8 cellular contexts compared by ENCODE assay signal in the genomic region with DNA sequence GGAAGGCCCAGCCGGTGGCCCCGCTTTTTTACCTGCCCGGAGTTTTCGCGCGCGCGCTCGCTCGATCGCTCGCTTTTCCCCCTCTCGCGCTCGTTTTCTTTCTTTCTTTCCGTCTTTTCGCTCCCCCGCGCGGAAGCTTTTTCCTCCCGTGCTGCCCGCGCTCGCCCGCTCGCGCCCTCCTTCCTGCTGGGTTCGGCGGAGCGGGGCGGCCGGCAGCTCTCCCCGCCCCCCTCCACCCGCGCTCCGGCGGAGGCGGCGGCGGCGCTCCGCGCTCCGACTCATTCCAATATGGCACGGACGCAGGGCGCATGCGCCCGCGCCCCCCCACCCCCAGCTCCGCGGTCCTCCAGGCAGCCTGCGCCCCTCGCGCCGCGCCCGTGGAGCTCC. TPM values are rescaled to one million over a fixed set of nuclear protein-coding genes. Genes with fewer than 3 reads are reported as not detected.
DNase-seq lines count a peak whose midpoint lies in the region; ATAC-seq, FAIRE-seq and TF ChIP-seq lines count a peak whose summit lies in the region.

A gene with protein sequence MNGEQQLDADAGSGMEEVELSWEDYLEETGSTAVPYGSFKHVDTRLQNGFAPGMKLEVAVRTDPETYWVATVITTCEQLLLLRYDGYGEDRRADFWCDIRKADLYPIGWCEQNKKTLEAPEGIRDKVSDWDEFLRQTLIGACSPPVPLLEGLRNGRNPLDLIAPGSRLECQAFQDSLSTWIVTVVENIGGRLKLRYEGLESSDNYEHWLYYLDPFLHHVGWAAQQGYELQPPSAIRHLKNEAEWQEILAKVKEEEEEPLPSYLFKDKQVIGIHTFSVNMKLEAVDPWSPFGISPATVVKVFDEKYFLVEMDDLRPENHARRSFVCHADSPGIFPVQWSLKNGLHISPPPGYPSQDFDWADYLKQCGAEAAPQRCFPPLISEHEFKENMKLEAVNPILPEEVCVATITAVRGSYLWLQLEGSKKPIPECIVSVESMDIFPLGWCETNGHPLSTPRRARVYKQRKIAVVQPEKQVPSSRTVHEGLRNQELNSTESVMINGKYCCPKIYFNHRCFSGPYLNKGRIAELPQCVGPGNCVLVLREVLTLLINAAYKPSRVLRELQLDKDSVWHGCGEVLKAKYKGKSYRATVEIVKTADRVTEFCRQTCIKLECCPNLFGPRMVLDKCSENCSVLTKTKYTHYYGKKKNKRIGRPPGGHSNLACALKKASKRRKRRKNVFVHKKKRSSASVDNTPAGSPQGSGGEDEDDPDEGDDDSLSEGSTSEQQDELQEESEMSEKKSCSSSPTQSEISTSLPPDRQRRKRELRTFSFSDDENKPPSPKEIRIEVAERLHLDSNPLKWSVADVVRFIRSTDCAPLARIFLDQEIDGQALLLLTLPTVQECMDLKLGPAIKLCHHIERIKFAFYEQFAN (minus strand): TSS at position 290 of the 387 bp plus-strand sequence. CDS start 76,945 bp downstream, outside the sequence.

- H3K4me2 ChIP-seq in neuronal stem cell (ENCODE audit: insufficient read depth, low read length, poor library complexity, severe bottlenecking) = peak within 1 kb of the TSS; percentile 86

- H3K9ac ChIP-seq in neuronal stem cell (ENCODE audit: low read depth, low read length, poor library complexity) = peak within 1 kb of the TSS; percentile 82

- H3K9me3 ChIP-seq in Peyer's patch = no peaks in the 10 kb centered on the region
- H3K9me3 ChIP-seq in neuronal stem cell (replicated peaks in 1 of 2; ENCODE audit: control insufficient read depth in 2 of 2, insufficient read depth in 1 of 2, low read depth in 1 of 2, low read length in 2 of 2) = peaks cover 0 to 1% of the 10 kb centered on the region in 2 donors

- H2BK5ac ChIP-seq in neuronal stem cell (ENCODE audit: low read length) = no peak within 1 kb of the TSS

- H3K4ac ChIP-seq in neuronal stem cell (ENCODE audit: low read length) = no peak within 1 kb of the TSS

- H2AK5ac ChIP-seq in neuronal stem cell (ENCODE audit: low read depth, low read length) = peak within 1 kb of the TSS; percentile 3

- peak within 1 kb of the TSS; percentile 99 for H3K18ac ChIP-seq in neuronal stem cell (ENCODE audit: low read length)

- no peak within 1 kb of the TSS for H2BK15ac ChIP-seq in neuronal stem cell (ENCODE audit: low read length)

- TF ChIP-seq CTCF in AG10803 (conservative IDR thresholded peaks at IDR 0.05; ENCODE audit: low read length) (no peak), Peyer's patch (IDR thresholded peaks at IDR 0.05) (no peak), subcutaneous adipose tissue (IDR thresholded peaks at IDR 0.05; ENCODE audit: low read depth) (no peak)

- peak within 1 kb of the TSS; percentile 93 to 99 (median 96) for H3K27ac ChIP-seq in Peyer's patch
- H3K27ac ChIP-seq in neuronal stem cell (replicated peaks; ENCODE audit: low read length) = peak within 1 kb of the TSS; percentile 79

- peak within 1 kb of the TSS; percentile 99 for H2AFZ ChIP-seq in neuronal stem cell (ENCODE audit: low read length)

- FAIRE-seq in frontal cortex (lab: Jason Lieb, UNC) = no peak

- H3K36me3 ChIP-seq in Peyer's patch (no peaks in the 10 kb centered on the region), neuronal stem cell (replicated peaks in 1 of 2; ENCODE audit: control insufficient read depth in 2 of 2, insufficient read depth in 2 of 2, low read length in 2 of 2) (no peaks in the 10 kb centered on the region)

- no peak within 1 kb of the TSS for H4K91ac ChIP-seq in neuronal stem cell (ENCODE audit: low read depth, low read length, poor library complexity)

- no peaks in the 10 kb centered on the region for H3K79me1 ChIP-seq in neuronal stem cell (ENCODE audit: low read depth, low read length)

- H2BK12ac ChIP-seq in neuronal stem cell (ENCODE audit: low read length) = peak within 1 kb of the TSS; percentile 58

- no CpG with 5 or more reads among the region's 58 CpGs for WGBS in neuronal stem cell (ENCODE audit: extremely low coverage in 2 of 2, insufficient read length in 2 of 2, insufficient replicate concordance in 1 of 2), 2 donors

- peak in 1 of 2 donors; percentile 42 for TF ChIP-seq POLR2A in Peyer's patch (IDR thresholded peaks at IDR 0.05)

- H3K4me1 ChIP-seq in Peyer's patch (peaks cover 0 to 9% (median 4%) of the 10 kb centered on the region in 4 donors), neuronal stem cell (ENCODE audit: control insufficient read depth in 2 of 2, insufficient read depth in 1 of 2, low read depth in 1 of 2, low read length in 2 of 2) (peaks cover 2 to 3% of the 10 kb centered on the region in 2 donors)

- H3K27me3 ChIP-seq in Peyer's patch (no peaks in the 10 kb centered on the region), neuronal stem cell (ENCODE audit: control insufficient read depth in 3 of 3, insufficient read depth in 3 of 3, low read depth in 1 of 3, low read length in 3 of 3) (peaks cover 0 to 20% (median 13%) of the 10 kb centered on the region in 3 experiments)

- peak; percentile 59 for DNase-seq in AG10803 (ENCODE audit: low read depth)
- DNase-seq in Peyer's patch = peak; percentile 65 to 86 (median 82)
- peak; percentile 69 for DNase-seq in activated gamma-delta T cell (lab: John Stamatoyannopoulos, UW)
- peak; percentile 88 to 92 for DNase-seq in frontal cortex (ENCODE audit: low spot score in 2 of 2)
- peak; percentile 76 for DNase-seq in neuronal stem cell (ENCODE audit: low spot score)

- no peak within 1 kb of the TSS for H2BK120ac ChIP-seq in neuronal stem cell (ENCODE audit: low read depth, low read length)

- peak within 1 kb of the TSS; percentile 77 for H3K23ac ChIP-seq in neuronal stem cell (ENCODE audit: low read depth, low read length, poor library complexity)

- H3K4me3 ChIP-seq in AG10803 (ENCODE audit: low read length) (peak within 1 kb of the TSS; percentile 75), Peyer's patch (peak within 1 kb of the TSS; percentile 89 to 96 (median 92)), neuronal stem cell (ENCODE audit: low read length in 2 of 2) (peak within 1 kb of the TSS; percentile 67 to 98)

- H3K14ac ChIP-seq in neuronal stem cell (ENCODE audit: low read length) = peak within 1 kb of the TSS; percentile 6

- ATAC-seq in GM18907 (IDR thresholded peaks at IDR 0.05; ENCODE audit: unreplicated experiment) (peak; percentile 44), HG03175 (IDR thresholded peaks at IDR 0.05; ENCODE audit: unreplicated experiment) (peak; percentile 41)

- H4K8ac ChIP-seq in neuronal stem cell (ENCODE audit: low read depth, low read length) = no peak within 1 kb of the TSS

RNA-seq across cellular contexts. Expression of the gene that starts here (rescaled TPM):
- total RNA-seq in Peyer's patch (10 to 100 TPM; 16.1 to 45.4 (median 23.0) TPM), frontal cortex (22.8 TPM), subcutaneous adipose tissue (10 to 100 TPM in 3 of 4 donors, 1 to 10 TPM in 1; 4.9 to 15.5 (median 12.2) TPM)
- 7.2 TPM for polyA plus RNA-seq in neuronal stem cell (2013, experiment 1 of 2)
- polyA plus RNA-seq in neuronal stem cell (2013, experiment 2 of 2) = 7.8 TPM

Comparison
In these comparisons a context has a peak if more than half of its experiments do, and no peak if none do; other contexts are left out.
1. Peak in every context shown above with its lines: DNase-seq, ATAC-seq, H3K4me3 ChIP-seq and H3K27ac ChIP-seq.